24 cellular contexts compared by ENCODE assay signal in the genomic region with DNA sequence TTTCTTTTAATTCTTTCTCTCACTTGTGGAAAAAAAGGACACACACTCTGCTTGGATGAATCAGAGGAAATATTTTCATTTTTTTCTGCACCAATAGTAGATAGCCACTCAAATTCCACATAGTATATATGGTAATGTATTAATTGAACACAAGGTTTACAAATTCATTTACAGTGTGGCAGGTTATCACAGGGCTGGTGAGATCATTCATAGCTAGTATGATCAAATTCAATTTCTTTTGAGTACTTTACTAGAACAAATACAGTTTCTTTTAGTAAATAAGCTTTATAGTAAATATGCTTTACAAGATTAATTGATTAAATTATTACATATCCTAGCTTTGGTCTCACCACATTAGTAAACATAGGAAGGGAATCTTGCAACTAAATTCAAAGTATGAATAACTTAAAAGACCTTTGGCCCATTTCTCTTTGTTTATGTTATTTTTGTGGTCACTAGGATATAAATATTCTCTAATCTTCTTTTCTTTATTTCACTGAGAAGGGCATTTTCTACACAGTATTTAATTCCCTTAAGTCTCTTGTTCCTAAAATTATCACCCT.
"Had no signal": no experiment of that assay in that cellular context is flagged by ENCODE, and none has a peak within 500 bp of the region (broad histone marks: within the 10 kb centered on the region; RNA-seq: fewer than 3 reads in every experiment).

No MANE protein-coding gene starts in this region.

- H3K27ac ChIP-seq: adrenal gland had no signal

- ATAC-seq: activated T-helper 17 cell treated with anti-CD3 and anti-CD28 coated beads, Interleukin-2, amount 50 U/mL, for 72 hours; T-helper 17 cell had no signal

- H3K4me3 Mint-ChIP-seq: activated CD4-positive, alpha-beta memory T cell treated with anti-CD3 and anti-CD28 coated beads, Interleukin-2, amount 10 ng/mL, durations not matched to agents 7 days and 5 days; activated naive CD4-positive, alpha-beta T cell treated with anti-CD3 and anti-CD28 coated beads, Interleukin-2, amount 10 ng/mL, durations not matched to agents 7 days and 5 days; activated naive CD8-positive, alpha-beta T cell treated with anti-CD3 and anti-CD28 coated beads for 36 hours; activated T-helper 17 cell treated with anti-CD3 and anti-CD28 coated beads, Interleukin-2, amount 50 U/mL, for 72 hours; T-helper 17 cell had no signal

- H3K27ac Mint-ChIP-seq: activated CD4-positive, alpha-beta memory T cell treated with anti-CD3 and anti-CD28 coated beads, Interleukin-2, amount 10 ng/mL, durations not matched to agents 7 days and 5 days; activated naive CD4-positive, alpha-beta T cell treated with anti-CD3 and anti-CD28 coated beads, Interleukin-2, amount 10 ng/mL, durations not matched to agents 7 days and 5 days; activated naive CD8-positive, alpha-beta T cell treated with anti-CD3 and anti-CD28 coated beads for 36 hours; activated T-helper 17 cell treated with anti-CD3 and anti-CD28 coated beads, Interleukin-2, amount 50 U/mL, for 72 hours; T-helper 17 cell had no signal

- H3K9me3 Mint-ChIP-seq: activated CD4-positive, alpha-beta memory T cell treated with anti-CD3 and anti-CD28 coated beads, Interleukin-2, amount 10 ng/mL, durations not matched to agents 7 days and 5 days; activated naive CD4-positive, alpha-beta T cell treated with anti-CD3 and anti-CD28 coated beads, Interleukin-2, amount 10 ng/mL, durations not matched to agents 7 days and 5 days; activated T-helper 17 cell treated with anti-CD3 and anti-CD28 coated beads, Interleukin-2, amount 50 U/mL, for 72 hours had no signal

- H3K4me1 ChIP-seq: adrenal gland had no signal

- DNase-seq: activated CD4-positive, alpha-beta memory T cell treated with anti-CD3 and anti-CD28 coated beads, Interleukin-2, amount 10 ng/mL, durations not matched to agents 7 days and 5 days; activated CD4-positive, alpha-beta T cell treated with anti-CD3 and anti-CD28 coated beads, Interleukin-2, amount 50 U/mL, for 1 hour; activated CD4-positive, CD25-positive, alpha-beta regulatory T cell; activated gamma-delta T cell; activated naive CD4-positive, alpha-beta T cell treated with anti-CD3 and anti-CD28 coated beads, Interleukin-2, amount 10 ng/mL, durations not matched to agents 7 days and 5 days; activated naive CD8-positive, alpha-beta T cell treated with anti-CD3 and anti-CD28 coated beads for 36 hours; activated T-cell treated with anti-CD3 and anti-CD28 coated beads for 4 hours; activated T-cell treated with anti-CD3 and anti-CD28 coated beads, Interleukin-2, amount 50 U/mL, for 48 hours; adrenal gland; aorta; central memory CD4-positive, alpha-beta T cell; KG1; NCI-H1092; NCI-H1417; NCI-H1930; NCI-H2171; NCI-H2227 treated with DMSO at 0.1 percent for 48 hours; NCI-H446 treated with DMSO at 0.1 percent for 48 hours; NCI-H524 treated with DMSO at 0.1 percent for 48 hours; NCI-H774; SIG-M5; T-helper 17 cell; T1000 had no signal

- H3K9me3 ChIP-seq: adrenal gland had no signal

- H3K27me3 Mint-ChIP-seq: activated CD4-positive, alpha-beta memory T cell treated with anti-CD3 and anti-CD28 coated beads, Interleukin-2, amount 10 ng/mL, durations not matched to agents 7 days and 5 days; activated T-helper 17 cell treated with anti-CD3 and anti-CD28 coated beads, Interleukin-2, amount 50 U/mL, for 72 hours; T-helper 17 cell had no signal

- H3K4me3 ChIP-seq: adrenal gland had no signal

- H3K36me3 ChIP-seq: adrenal gland had no signal

- H3K27me3 ChIP-seq: adrenal gland had no signal
